Comparison of ENCODE assay signal across 21 cellular contexts in the genomic region with DNA sequence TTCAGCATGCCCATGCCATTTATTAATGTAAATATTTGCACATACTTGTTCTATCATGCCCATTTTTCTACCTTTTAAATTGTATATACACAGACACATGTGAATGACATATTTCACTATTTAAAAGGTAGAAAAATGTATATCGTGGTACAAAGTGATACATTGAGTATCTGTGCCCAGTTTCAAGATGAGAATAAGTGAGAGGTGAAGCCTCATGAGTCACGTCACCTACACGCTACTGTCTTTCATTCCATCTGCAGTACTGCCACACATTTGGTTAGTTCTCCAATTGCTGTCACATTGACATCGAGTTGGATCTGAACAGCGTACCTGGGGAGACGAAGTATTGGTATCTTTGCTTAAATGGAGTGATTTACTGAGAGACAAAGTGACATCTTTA. TPM values are rescaled to one million over a fixed set of nuclear protein-coding genes. Genes with fewer than 3 reads are reported as not detected.
"Had no signal": no experiment of that assay in that cellular context is flagged by ENCODE, and none has a peak within 500 bp of the region (broad histone marks: within the 10 kb centered on the region; RNA-seq: fewer than 3 reads in every experiment).

No MANE protein-coding gene starts in this region.

- H3K9me3 ChIP-seq: adrenal gland, vagina had no signal

- H3K27ac ChIP-seq: adrenal gland, cardiac muscle cell, esophagus squamous epithelium, tibial nerve, vagina had no signal

- FAIRE-seq: TTC549 had no signal

- H3K36me3 Mint-ChIP-seq: WTC11 had no signal

- ATAC-seq: activated CD8-positive, alpha-beta memory T cell treated with anti-CD3 and anti-CD28 coated beads, Interleukin-2, amount 10 ng/mL, durations not matched to agents 7 days and 5 days; effector memory CD8-positive, alpha-beta T cell; naive thymus-derived CD8-positive, alpha-beta T cell; WTC11 had no signal

- DNase-seq: activated CD4-positive, alpha-beta memory T cell treated with anti-CD3 and anti-CD28 coated beads, Interleukin-2, amount 10 ng/mL, durations not matched to agents 7 days and 5 days; activated CD4-positive, alpha-beta T cell treated with anti-CD3 and anti-CD28 coated beads for 4 hours; activated CD8-positive, alpha-beta memory T cell treated with anti-CD3 and anti-CD28 coated beads, Interleukin-2, amount 10 ng/mL, durations not matched to agents 7 days and 5 days; activated naive CD4-positive, alpha-beta T cell treated with anti-CD3 and anti-CD28 coated beads, Interleukin-2, amount 50 U/mL, for 16 hours; adrenal gland; dermis blood vessel endothelial cell; effector memory CD8-positive, alpha-beta T cell; esophagus squamous epithelium; mesenchymal stem cell; naive thymus-derived CD8-positive, alpha-beta T cell; posterior cingulate gyrus; retina; stimulated activated CD4-positive, alpha-beta T cell treated with anti-CD3 and anti-CD28 coated beads, Interleukin-12 subunit alpha, Interleukin-12 subunit beta, amount 100 ng/mL, for 4 hours; stimulated activated CD4-positive, alpha-beta T cell treated with anti-CD3 and anti-CD28 coated beads, Interleukin-1b, Interleukin-23, amount 100 ng/mL, for 48 hours; stimulated activated naive CD4-positive, alpha-beta T cell treated with Interleukin-2 at 50 U/mL for 16 hours had no signal

- H3K27me3 ChIP-seq: cardiac muscle cell, tibial nerve, vagina had no signal

- H3K27ac Mint-ChIP-seq: activated CD4-positive, alpha-beta memory T cell treated with anti-CD3 and anti-CD28 coated beads, Interleukin-2, amount 10 ng/mL, durations not matched to agents 7 days and 5 days; activated CD8-positive, alpha-beta memory T cell treated with anti-CD3 and anti-CD28 coated beads, Interleukin-2, amount 10 ng/mL, durations not matched to agents 7 days and 5 days; effector memory CD8-positive, alpha-beta T cell; naive thymus-derived CD8-positive, alpha-beta T cell; T-helper 2 cell treated with Interferon-gamma antibody and Interleukin-4, amounts not matched to agents 5 μg/mL and 100 μg/mL, for 36 hours; WTC11 had no signal

- H3K4me1 ChIP-seq: adrenal gland, tibial nerve had no signal

- H3K4me3 Mint-ChIP-seq: activated CD4-positive, alpha-beta memory T cell treated with anti-CD3 and anti-CD28 coated beads, Interleukin-2, amount 10 ng/mL, durations not matched to agents 7 days and 5 days; activated CD8-positive, alpha-beta memory T cell treated with anti-CD3 and anti-CD28 coated beads, Interleukin-2, amount 10 ng/mL, durations not matched to agents 7 days and 5 days; effector memory CD8-positive, alpha-beta T cell; naive thymus-derived CD8-positive, alpha-beta T cell; T-helper 2 cell treated with Interferon-gamma antibody and Interleukin-4, amounts not matched to agents 5 μg/mL and 100 μg/mL, for 36 hours; WTC11 had no signal

- H3K4me3 ChIP-seq: adrenal gland, cardiac muscle cell, esophagus squamous epithelium, tibial nerve, vagina had no signal

- H3K36me3 ChIP-seq: adrenal gland, cardiac muscle cell, esophagus squamous epithelium, tibial nerve had no signal

- H3K4me1 Mint-ChIP-seq: activated CD4-positive, alpha-beta memory T cell treated with anti-CD3 and anti-CD28 coated beads, Interleukin-2, amount 10 ng/mL, durations not matched to agents 7 days and 5 days; naive thymus-derived CD8-positive, alpha-beta T cell had no signal

RNA-seq across cellular contexts. Expression of gene GREM1, which starts 11.9 kb away (rescaled TPM):
- total RNA-seq: activated CD4-positive, alpha-beta memory T cell treated with anti-CD3 and anti-CD28 coated beads, Interleukin-2, amount 10 ng/mL, durations not matched to agents 7 days and 5 days; activated CD8-positive, alpha-beta memory T cell treated with anti-CD3 and anti-CD28 coated beads, Interleukin-2, amount 10 ng/mL, durations not matched to agents 7 days and 5 days; naive thymus-derived CD8-positive, alpha-beta T cell had no signal
- polyA plus RNA-seq: cardiac muscle cell; naive thymus-derived CD8-positive, alpha-beta T cell had no signal
